In genomic region chr17:28357061-28357900, GRCh38 we compare ENCODE assay signal across 1 cellular context.
TF ChIP-seq lines count a peak whose summit lies in the region.

Gene POLDIP2 (minus strand): TSS chr17:28357527. CDS start chr17:28357448, 79 bp downstream.

TF ChIP-seq in HEK293, 187 proteins besides CTCF, POLR2A, EP300 and RAD21 (continued from another document and continues in another):
- TF ChIP-seq INSM2 (tag by site-specific recombination; IDR thresholded peaks at IDR 0.05) (peak; percentile 17; the same call in 1 of the 2 replicates), YY1 (tag by site-specific recombination; IDR thresholded peaks at IDR 0.05) (peak; percentile 94), PRDM6 (tag by site-specific recombination; IDR thresholded peaks at IDR 0.05) (no peak), ZFP3 (tag by site-specific recombination; IDR thresholded peaks at IDR 0.05; ENCODE audit: low read depth) (no peak), OVOL3 (tag by site-specific recombination; IDR thresholded peaks at IDR 0.05) (no peak), ZNF132 (tag by site-specific recombination; IDR thresholded peaks at IDR 0.05; ENCODE audit: borderline replicate concordance) (no peak), ZNF473 (tag by site-specific recombination; IDR thresholded peaks at IDR 0.05) (no peak), ZNF324 (tag by site-specific recombination; IDR thresholded peaks at IDR 0.05) (peak; percentile 53; the same call in 1 of the 2 replicates), BCL6B (tag by site-specific recombination; IDR thresholded peaks at IDR 0.05) (no peak), ZNF114 (tag by site-specific recombination; IDR thresholded peaks at IDR 0.05) (no peak), ZNF704 (tag by site-specific recombination; IDR thresholded peaks at IDR 0.05) (peak; percentile 68; the same call in 1 of the 2 replicates), ZNF155 (tag by site-specific recombination; IDR thresholded peaks at IDR 0.05) (no peak), ZBTB7A (tag by site-specific recombination; IDR thresholded peaks at IDR 0.05; ENCODE audit: low read depth) (no peak), ZNF26 (tag by site-specific recombination; IDR thresholded peaks at IDR 0.05) (no peak), ZNF37A (tag by site-specific recombination; IDR thresholded peaks at IDR 0.05) (0 out of 2 replicates have a peak, but pooled peaks have one; percentile 26), HOXD13 (CRISPR knock-in tag; IDR thresholded peaks at IDR 0.05; ENCODE audit: borderline replicate concordance) (no peak), ZNF610 (tag by site-specific recombination; IDR thresholded peaks at IDR 0.05; ENCODE audit: borderline replicate concordance) (no peak), ZNF362 (tag by site-specific recombination; IDR thresholded peaks at IDR 0.05) (no peak), ZNF239 (tag by site-specific recombination; IDR thresholded peaks at IDR 0.05) (no peak), GLI4 (tag by site-specific recombination; IDR thresholded peaks at IDR 0.05) (no peak), ZNF514 (tag by site-specific recombination; IDR thresholded peaks at IDR 0.05) (no peak), SP3 (tag by site-specific recombination; IDR thresholded peaks at IDR 0.05) (peak; percentile 86), ZNF391 (tag by site-specific recombination; IDR thresholded peaks at IDR 0.05; ENCODE audit: borderline replicate concordance, low read depth) (no peak), ZNF214 (tag by site-specific recombination; IDR thresholded peaks at IDR 0.05; ENCODE audit: borderline replicate concordance) (no peak), KLF9 (tag by site-specific recombination; IDR thresholded peaks at IDR 0.05; ENCODE audit: low read depth) (peak; percentile 32; the same call in 1 of the 2 replicates), ZNF585B (tag by site-specific recombination; IDR thresholded peaks at IDR 0.05) (no peak), ZFP41 (tag by site-specific recombination; IDR thresholded peaks at IDR 0.05; ENCODE audit: borderline replicate concordance) (no peak), ZBTB17 (tag by site-specific recombination; IDR thresholded peaks at IDR 0.05) (peak; percentile 87), KLF10 (tag by site-specific recombination; IDR thresholded peaks at IDR 0.05) (peak; percentile 68), ZNF548 (tag by site-specific recombination; IDR thresholded peaks at IDR 0.05) (no peak), HIC1 (tag by site-specific recombination; IDR thresholded peaks at IDR 0.05) (no peak), ZNF174 (tag by site-specific recombination; IDR thresholded peaks at IDR 0.05) (0 out of 2 replicates have a peak, but pooled peaks have one; percentile 26), ZNF184 (tag by site-specific recombination; IDR thresholded peaks at IDR 0.05) (peak; percentile 67; the same call in 1 of the 2 replicates), PRDM1 (tag by site-specific recombination; IDR thresholded peaks at IDR 0.05) (no peak), GLIS1 (tag by site-specific recombination; IDR thresholded peaks at IDR 0.05) (no peak), SP2 (tag by site-specific recombination; IDR thresholded peaks at IDR 0.05) (peak; percentile 96), TSHZ1 (tag by site-specific recombination; IDR thresholded peaks at IDR 0.05; ENCODE audit: borderline replicate concordance) (no peak), ZNF692 (tag by site-specific recombination; IDR thresholded peaks at IDR 0.05) (peak; percentile 79), ZNF175 (tag by site-specific recombination; IDR thresholded peaks at IDR 0.05) (no peak), ZNF341 (tag by site-specific recombination; IDR thresholded peaks at IDR 0.05; ENCODE audit: low read depth) (peak; percentile 30; the same call in 1 of the 2 replicates), ZSCAN4 (tag by site-specific recombination; IDR thresholded peaks at IDR 0.05) (no peak), ZNF426 (tag by site-specific recombination; IDR thresholded peaks at IDR 0.05) (no peak), WT1 (tag by site-specific recombination; IDR thresholded peaks at IDR 0.05) (no peak), ZNF48 (tag by site-specific recombination; IDR thresholded peaks at IDR 0.05) (no peak), ZNF302 (tag by site-specific recombination; IDR thresholded peaks at IDR 0.05; ENCODE audit: low read depth) (no peak), ZNF747 (tag by site-specific recombination; IDR thresholded peaks at IDR 0.05) (no peak), ZNF274 (IDR thresholded peaks at IDR 0.05; ENCODE audit: low read length) (no peak), ZNF274 (tag by site-specific recombination; IDR thresholded peaks at IDR 0.05; ENCODE audit: borderline replicate concordance) (no peak)
